In genomic region chr11:80082386-80082785, GRCh38 we compare ENCODE assay signal across 29 cellular contexts.
"Had no signal": no experiment of that assay in that cellular context is flagged by ENCODE, and none has a peak within 500 bp of the region (broad histone marks: within the 10 kb centered on the region; RNA-seq: fewer than 3 reads in every experiment).

No MANE protein-coding gene starts in this region.

- H3K4me1 Mint-ChIP-seq: activated B cell treated with CpG ODN at 0.5 μM for 24 hours; activated T-helper 17 cell treated with anti-CD3 and anti-CD28 coated beads, Interleukin-2, amount 50 U/mL, for 72 hours; T-helper 17 cell had no signal

- H3K27ac Mint-ChIP-seq: activated B cell treated with CpG ODN at 0.5 μM for 24 hours; activated CD8-positive, alpha-beta T cell treated with anti-CD3 and anti-CD28 coated beads for 36 hours; activated naive CD8-positive, alpha-beta T cell; activated T-helper 17 cell treated with anti-CD3 and anti-CD28 coated beads, Interleukin-2, amount 50 U/mL, for 72 hours; effector memory CD8-positive, alpha-beta T cell; T-helper 17 cell; T-helper 2 cell treated with Interferon-gamma antibody and Interleukin-4, amounts not matched to agents 5 μg/mL and 100 μg/mL, for 36 hours had no signal

- H3K4me3 Mint-ChIP-seq: activated B cell treated with CpG ODN at 0.5 μM for 24 hours; activated CD8-positive, alpha-beta T cell treated with anti-CD3 and anti-CD28 coated beads for 36 hours; activated naive CD8-positive, alpha-beta T cell; activated T-cell treated with anti-CD3 and anti-CD28 coated beads, Interleukin-2, amount 50 U/mL, for 4 hours; activated T-helper 17 cell treated with anti-CD3 and anti-CD28 coated beads, Interleukin-2, amount 50 U/mL, for 72 hours; effector memory CD8-positive, alpha-beta T cell; T-helper 17 cell; T-helper 2 cell treated with Interferon-gamma antibody and Interleukin-4, amounts not matched to agents 5 μg/mL and 100 μg/mL, for 36 hours had no signal

- H3K27me3 Mint-ChIP-seq: activated B cell treated with CpG ODN at 0.5 μM for 24 hours; activated CD8-positive, alpha-beta T cell treated with anti-CD3 and anti-CD28 coated beads for 36 hours; activated naive CD8-positive, alpha-beta T cell; activated T-helper 17 cell treated with anti-CD3 and anti-CD28 coated beads, Interleukin-2, amount 50 U/mL, for 72 hours; effector memory CD8-positive, alpha-beta T cell; T-helper 17 cell had no signal

- H3K27me3 ChIP-seq: brain microvascular endothelial cell had no signal

- ATAC-seq: activated CD4-positive, CD25-positive, alpha-beta regulatory T cell treated with anti-CD3 and anti-CD28 coated beads, Interleukin-2, amount 50 U/mL, for 24 hours; activated CD8-positive, alpha-beta T cell treated with anti-CD3 and anti-CD28 coated beads for 36 hours; activated T-cell treated with anti-CD3 and anti-CD28 coated beads, Interleukin-2, amount 50 U/mL, for 4 hours; activated T-helper 17 cell treated with anti-CD3 and anti-CD28 coated beads, Interleukin-2, amount 50 U/mL, for 72 hours; effector memory CD8-positive, alpha-beta T cell; T-helper 17 cell had no signal

- H3K36me3 Mint-ChIP-seq: activated naive CD8-positive, alpha-beta T cell had no signal

- DNase-seq: activated B cell treated with CpG ODN at 0.5 μM for 24 hours; activated CD4-positive, alpha-beta T cell treated with anti-CD3 and anti-CD28 coated beads for 48 hours; activated CD4-positive, alpha-beta T cell treated with anti-CD3 and anti-CD28 coated beads, Interleukin-2, amount 50 U/mL, for 1 hour; activated CD4-positive, alpha-beta T cell treated with anti-CD3 and anti-CD28 coated beads, Interleukin-2, amount 50 U/mL, for 48 hours; activated CD8-positive, alpha-beta memory T cell treated with anti-CD3 and anti-CD28 coated beads for 24 hours; activated CD8-positive, alpha-beta T cell treated with anti-CD3 and anti-CD28 coated beads for 36 hours; activated effector memory CD4-positive, alpha-beta T cell treated with Interleukin-2 at 50 U/mL for 16 hours; activated gamma-delta T cell treated with Interleukin-2 at 50 U/mL for 16 hours; activated naive CD4-positive, alpha-beta T cell treated with anti-CD3 and anti-CD28 coated beads, Interleukin-2, amount 50 U/mL, for 16 hours; activated naive CD4-positive, alpha-beta T cell treated with Interleukin-2 at 50 U/mL for 16 hours; activated T-cell treated with anti-CD3 and anti-CD28 coated beads, Interleukin-2, amount 50 U/mL, for 4 hours; amniotic stem cell; anterior cingulate cortex; brain microvascular endothelial cell; caudate nucleus; cortex of kidney; dermis blood vessel endothelial cell; effector CD4-positive, alpha-beta T cell; effector memory CD8-positive, alpha-beta T cell; foreskin fibroblast; head of caudate nucleus; T-helper 1 cell; T-helper 17 cell; T1000; WERI-Rb-1 had no signal

- H3K27ac ChIP-seq: brain microvascular endothelial cell, WERI-Rb-1 had no signal

- H3K36me3 ChIP-seq: brain microvascular endothelial cell, WERI-Rb-1 had no signal

- H3K9me3 Mint-ChIP-seq: activated B cell treated with CpG ODN at 0.5 μM for 24 hours; activated T-cell treated with anti-CD3 and anti-CD28 coated beads, Interleukin-2, amount 50 U/mL, for 4 hours; activated T-helper 17 cell treated with anti-CD3 and anti-CD28 coated beads, Interleukin-2, amount 50 U/mL, for 72 hours; T-helper 2 cell treated with Interferon-gamma antibody and Interleukin-4, amounts not matched to agents 5 μg/mL and 100 μg/mL, for 36 hours had no signal
